In the genomic region with DNA sequence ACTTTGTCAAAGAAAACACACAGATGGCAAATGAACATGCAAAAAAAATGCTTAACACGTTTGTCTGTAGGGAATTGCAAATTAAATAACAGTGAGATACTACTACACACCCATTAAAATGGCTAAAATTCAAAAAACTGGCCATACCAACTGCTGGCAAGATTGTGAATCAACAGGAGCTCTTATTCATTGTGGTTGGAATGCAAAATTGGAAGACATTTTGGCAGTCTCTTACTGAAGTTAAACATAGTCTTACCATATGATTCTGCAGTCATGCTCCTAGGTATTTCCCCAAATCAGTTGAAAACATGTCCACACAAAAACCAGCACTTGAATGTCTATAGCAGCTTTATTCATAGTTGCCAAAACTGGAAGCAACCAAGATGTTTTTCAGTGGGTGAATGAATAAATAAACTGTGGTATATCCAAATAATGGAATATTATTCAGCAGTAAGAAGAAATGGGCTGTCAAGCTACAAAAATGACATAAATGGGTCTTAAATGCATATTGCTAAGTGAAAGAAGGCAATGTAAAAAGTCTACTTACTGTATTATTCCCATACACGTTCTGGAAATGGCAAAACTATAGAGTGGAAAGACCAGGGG, we compare ENCODE assay signal across 21 cellular contexts.
DNase-seq lines count a peak whose midpoint lies in the region; ATAC-seq and TF ChIP-seq lines count a peak whose summit lies in the region.
"Had no signal": no experiment of that assay in that cellular context is flagged by ENCODE, and none has a peak within 500 bp of the region (broad histone marks: within the 10 kb centered on the region; RNA-seq: fewer than 3 reads in every experiment).

No MANE protein-coding gene starts in this region.

- H3K27me3 Mint-ChIP-seq in endodermal cell (ENCODE audit: insufficient read depth) (no peaks in the 10 kb centered on the region), endothelial cell (ENCODE audit: unreplicated experiment) (no peaks in the 10 kb centered on the region)
- H3K27me3 Mint-ChIP-seq in activated T-cell treated with anti-CD3 and anti-CD28 coated beads, Interleukin-2, amount 50 U/mL, for 24 hours, result peaks cover under 1% of the 10 kb centered on the region
- H3K27me3 Mint-ChIP-seq: brain, type B pancreatic cell had no signal

- peaks cover 17% of the 10 kb centered on the region for H3K4me1 Mint-ChIP-seq in endodermal cell
- H3K4me1 Mint-ChIP-seq in endothelial cell (ENCODE audit: unreplicated experiment), result no peaks in the 10 kb centered on the region
- peaks cover 4% of the 10 kb centered on the region for H3K4me1 Mint-ChIP-seq in activated T-cell treated with anti-CD3 and anti-CD28 coated beads, Interleukin-2, amount 50 U/mL, for 24 hours (ENCODE audit: low read depth)
- H3K4me1 Mint-ChIP-seq: natural killer cell had no signal

- CTCF ChIA-PET in PC-3 (lab: Charles Lee), result no interaction called here

- H3K4me1 ChIP-seq in PC-3 (ENCODE audit: insufficient read depth, low read length) (peaks cover 26% of the 10 kb centered on the region), endodermal cell (ENCODE audit: control insufficient read depth, insufficient read depth, low read length) (no peaks in the 10 kb centered on the region), osteoblast (ENCODE audit: insufficient read depth, low read length) (peaks cover 37% of the 10 kb centered on the region), right cardiac atrium (ENCODE audit: control insufficient read depth, insufficient read depth, low read length) (peaks cover 1% of the 10 kb centered on the region)
- H3K4me1 ChIP-seq: gastrocnemius medialis had no signal

- no peaks in the 10 kb centered on the region for H3K79me2 ChIP-seq in PC-3 (ENCODE audit: low read length)
- no peaks in the 10 kb centered on the region for H3K79me2 ChIP-seq in osteoblast (ENCODE audit: insufficient read depth, low read length)

- H3K9me3 Mint-ChIP-seq in endodermal cell (no peaks in the 10 kb centered on the region), endothelial cell (ENCODE audit: unreplicated experiment) (no peaks in the 10 kb centered on the region)
- no peaks in the 10 kb centered on the region for H3K9me3 Mint-ChIP-seq in activated T-cell treated with anti-CD3 and anti-CD28 coated beads, Interleukin-2, amount 50 U/mL, for 24 hours
- H3K9me3 Mint-ChIP-seq: natural killer cell, type B pancreatic cell had no signal

- POLR2A ChIA-PET in PC-3 (lab: Charles Lee; ENCODE audit: unreplicated experiment), result no interaction called here

- H3K27ac Mint-ChIP-seq in endodermal cell (peak overlapping the region; percentile 44), endothelial cell (ENCODE audit: unreplicated experiment) (no peak overlapping the region)
- H3K27ac Mint-ChIP-seq in activated T-cell treated with anti-CD3 and anti-CD28 coated beads, Interleukin-2, amount 50 U/mL, for 24 hours, result no peak overlapping the region
- H3K27ac Mint-ChIP-seq: natural killer cell had no signal

- H3K36me3 Mint-ChIP-seq in endodermal cell (ENCODE audit: low read depth) (peaks cover 23% of the 10 kb centered on the region), endothelial cell (ENCODE audit: low read depth, unreplicated experiment) (no peaks in the 10 kb centered on the region)
- no peaks in the 10 kb centered on the region for H3K36me3 Mint-ChIP-seq in activated T-cell treated with anti-CD3 and anti-CD28 coated beads, Interleukin-2, amount 50 U/mL, for 24 hours (ENCODE audit: low read depth)
- H3K36me3 Mint-ChIP-seq: natural killer cell had no signal

- WGBS in endodermal cell (ENCODE audit: insufficient coverage in 1 of 2, insufficient read length in 1 of 2), 2 experiments, result 90% methylated on average over 2 of the region's 2 CpGs; no CpG with 5 or more reads in 1 of the 2 experiments
- 85% methylated on average over 2 of the region's 2 CpGs for WGBS in right cardiac atrium

- H4K20me1 ChIP-seq in PC-3 (ENCODE audit: low read length) (no peaks in the 10 kb centered on the region), osteoblast (ENCODE audit: insufficient read depth, low read length) (no peaks in the 10 kb centered on the region)

- no TSS peak for BruUV-seq in PC-3 (replicated peaks; lab: Mats Ljungman, UMichigan)

- H3K9me3 ChIP-seq in PC-3 (ENCODE audit: low read length), result no peaks in the 10 kb centered on the region
- H3K9me3 ChIP-seq in endodermal cell (ENCODE audit: control insufficient read depth, low read length), result peaks cover 2% of the 10 kb centered on the region
- H3K9me3 ChIP-seq in osteoblast (ENCODE audit: low read depth, low read length), result no peaks in the 10 kb centered on the region
- no peaks in the 10 kb centered on the region for H3K9me3 ChIP-seq in right cardiac atrium (ENCODE audit: control insufficient read depth, low read length)
- H3K9me3 ChIP-seq: gastrocnemius medialis, right atrium auricular region had no signal

- peak; percentile 69 for ATAC-seq in PC-3
- ATAC-seq in right cardiac atrium, result no peak
- ATAC-seq in GM21529 (IDR thresholded peaks at IDR 0.05; ENCODE audit: unreplicated experiment), result no peak
- ATAC-seq: natural killer cell had no signal

- intact Hi-C loops in PC-3 (cut with micrococcal nuclease) (no loop called here), right cardiac atrium (cut with DNase I) (no loop called here)

- H3K9me2 ChIP-seq in PC-3 (replicated peaks; ENCODE audit: low read length), result no peaks in the 10 kb centered on the region

- peak overlapping the region; percentile 46 for H3K4me2 ChIP-seq in PC-3 (ENCODE audit: low read length)
- peak overlapping the region; percentile 43 for H3K4me2 ChIP-seq in osteoblast (ENCODE audit: insufficient read depth, low read length)
- H3K4me2 ChIP-seq: PC-9 had no signal

- DNase-seq in EH (ENCODE audit: low read depth), result peak; percentile 76
- DNase-seq in PC-3, result peak; percentile 67
- no peak for DNase-seq in endodermal cell
- DNase-seq in osteoblast (ENCODE audit: insufficient read length, low spot score, missing footprints), result peak; percentile 35
- no peak for DNase-seq in right cardiac atrium
- DNase-seq in endothelial cell (ENCODE audit: low spot score), result no peak
- no peak for DNase-seq in activated T-cell treated with anti-CD3 and anti-CD28 coated beads, Interleukin-2, amount 50 U/mL, for 24 hours
- DNase-seq: activated effector memory CD4-positive, alpha-beta T cell treated with anti-CD3 and anti-CD28 coated beads, Interleukin-2, amount 50 U/mL, for 16 hours; C1 segment of cervical spinal cord; DND-41; gastrocnemius medialis; KBM-7; natural killer cell; NCI-H524; PC-9; stimulated activated CD4-positive, alpha-beta T cell treated with anti-CD3 and anti-CD28 coated beads, Interleukin-4, amount 100 ng/mL, for 1 hour; WERI-Rb-1 had no signal

- peaks cover 6% of the 10 kb centered on the region for H3F3A ChIP-seq in PC-3 (ENCODE audit: low read length, unreplicated experiment)

- H3K27ac ChIP-seq in PC-3 (ENCODE audit: low read length) (peak overlapping the region; percentile 90), endodermal cell (ENCODE audit: low read depth, low read length) (no peak overlapping the region), osteoblast (ENCODE audit: low read depth, low read length) (peak overlapping the region; percentile 70), right cardiac atrium (ENCODE audit: low read length) (no peak overlapping the region)
- H3K27ac ChIP-seq: gastrocnemius medialis, PC-9, WERI-Rb-1 had no signal

- TF ChIP-seq CTCF in PC-3 (conservative IDR thresholded peaks at IDR 0.05; ENCODE audit: low read depth, low read length) (no peak), endodermal cell (conservative IDR thresholded peaks at IDR 0.05) (no peak), osteoblast (IDR thresholded peaks at IDR 0.05; ENCODE audit: extremely low read depth, low read depth, low read length) (no peak), endothelial cell (IDR thresholded peaks at IDR 0.05; ENCODE audit: unreplicated experiment) (no peak)

- H3K4me3 ChIP-seq in PC-3 (ENCODE audit: low read length) (no peak overlapping the region), endodermal cell (ENCODE audit: low read length) (no peak overlapping the region), osteoblast (ENCODE audit: insufficient read depth, low read length) (peak overlapping the region; percentile 18), right cardiac atrium (ENCODE audit: low read length) (no peak overlapping the region)
- H3K4me3 ChIP-seq: gastrocnemius medialis, PC-9, right atrium auricular region had no signal

- H3K4me3 Mint-ChIP-seq in endodermal cell, result no peak overlapping the region
- no peak overlapping the region for H3K4me3 Mint-ChIP-seq in endothelial cell (ENCODE audit: unreplicated experiment)
- no peak overlapping the region for H3K4me3 Mint-ChIP-seq in activated T-cell treated with anti-CD3 and anti-CD28 coated beads, Interleukin-2, amount 50 U/mL, for 24 hours
- H3K4me3 Mint-ChIP-seq: brain, natural killer cell, type B pancreatic cell had no signal

- H3K36me3 ChIP-seq in PC-3 (ENCODE audit: low read depth, low read length) (no peaks in the 10 kb centered on the region), endodermal cell (ENCODE audit: control insufficient read depth, insufficient read depth, low read length) (no peaks in the 10 kb centered on the region), osteoblast (ENCODE audit: insufficient read depth, low read length) (no peaks in the 10 kb centered on the region)
- H3K36me3 ChIP-seq: gastrocnemius medialis, right atrium auricular region, WERI-Rb-1 had no signal

- H3K27me3 ChIP-seq in PC-3 (ENCODE audit: low read length) (no peaks in the 10 kb centered on the region), endodermal cell (ENCODE audit: control insufficient read depth, insufficient read depth, low read length, poor library complexity, severe bottlenecking) (no peaks in the 10 kb centered on the region), osteoblast (ENCODE audit: insufficient read depth, low read length) (no peaks in the 10 kb centered on the region), right cardiac atrium (ENCODE audit: control insufficient read depth, insufficient read depth) (no peaks in the 10 kb centered on the region)
- H3K27me3 ChIP-seq: gastrocnemius medialis, right atrium auricular region had no signal

- H3K9ac ChIP-seq in PC-3 (ENCODE audit: low read length) (peak overlapping the region; percentile 62), endodermal cell (ENCODE audit: extremely low read depth, low read length, poor library complexity, severe bottlenecking) (no peak overlapping the region)

- H2AFZ ChIP-seq in PC-3 (ENCODE audit: low read length), result no peak overlapping the region
- no peak overlapping the region for H2AFZ ChIP-seq in osteoblast (ENCODE audit: low read length)
- H2AFZ ChIP-seq: PC-9 had no signal

Comparison
In these comparisons a context has a peak if more than half of its experiments do, and no peak if none do; other contexts are left out.
1. DNase-seq: peak in EH (single experiment), PC-3 (single experiment) and osteoblast (single experiment); none in endodermal cell (single experiment), right cardiac atrium (0 of 3), endothelial cell (single experiment) and activated T-cell treated with anti-CD3 and anti-CD28 coated beads, Interleukin-2, amount 50 U/mL, for 24 hours (single experiment).
2. H3K27ac ChIP-seq: peak in PC-3 (single experiment) and osteoblast (single experiment); none in endodermal cell (single experiment) and right cardiac atrium (single experiment).